ENCODE assay signal across 22 cellular contexts in the genomic region with DNA sequence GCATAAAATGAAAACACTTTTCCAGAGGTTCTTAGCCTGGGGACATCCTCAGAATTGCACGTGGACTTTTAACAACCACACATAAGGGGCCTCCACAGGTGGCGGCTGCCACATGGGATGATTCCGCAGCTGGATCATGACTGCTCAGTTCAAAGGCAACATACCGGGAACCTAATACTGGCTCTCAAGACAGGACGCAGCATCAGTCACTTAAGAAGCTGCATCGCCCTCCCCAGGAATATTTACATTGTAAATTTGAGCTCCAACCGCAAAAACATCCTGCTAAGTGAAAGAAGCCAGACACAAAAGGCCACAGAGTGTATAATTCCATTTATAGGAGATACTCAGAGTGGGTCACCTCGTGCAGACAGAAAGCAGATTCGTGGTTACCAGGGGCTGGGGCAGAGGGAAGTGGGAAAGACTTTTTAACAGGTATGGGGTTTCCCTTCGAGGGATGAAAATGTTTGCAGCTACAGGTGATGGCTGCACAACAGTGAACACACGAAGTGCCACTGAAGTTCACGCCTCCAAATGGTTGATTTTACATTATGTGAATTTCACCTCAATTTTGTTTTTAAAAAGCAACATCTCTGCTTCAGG.
DNase-seq lines count a peak whose midpoint lies in the region; ATAC-seq lines count a peak whose summit lies in the region.
"Had no signal": no experiment of that assay in that cellular context is flagged by ENCODE, and none has a peak within 500 bp of the region (broad histone marks: within the 10 kb centered on the region; RNA-seq: fewer than 3 reads in every experiment).

No MANE protein-coding gene starts in this region.

- H3K4me2 ChIP-seq in mesenchymal stem cell (ENCODE audit: low read length, poor library complexity, severe bottlenecking), result no peak overlapping the region

- CTCF ChIA-PET in T-cell (lab: Charles Lee), result no interaction called here

- no peak overlapping the region for H2AFZ ChIP-seq in mesenchymal stem cell (ENCODE audit: low read depth, low read length)

- peaks cover 0 to 3% (median 0%) of the 10 kb centered on the region in 3 donors for H3K9me3 Mint-ChIP-seq in T-cell
- H3K9me3 Mint-ChIP-seq: activated CD8-positive, alpha-beta T cell treated with anti-CD3 and anti-CD28 coated beads for 36 hours; CD4-positive, alpha-beta T cell had no signal

- no peak overlapping the region for H2AK5ac ChIP-seq in mesenchymal stem cell (ENCODE audit: low read length, severe bottlenecking)

- peaks cover 7% of the 10 kb centered on the region for H3K9me3 ChIP-seq in mesenchymal stem cell (ENCODE audit: control insufficient read depth, low read length)
- H3K9me3 ChIP-seq: breast epithelium, thoracic aorta, vagina had no signal

- no peak overlapping the region for H3K4me3 ChIP-seq in Jurkat, Clone E6-1 (ENCODE audit: low read length)
- H3K4me3 ChIP-seq in mesenchymal stem cell (ENCODE audit: insufficient read depth in 1 of 2, low read depth in 1 of 2, low read length in 2 of 2), result no peak overlapping the region
- H3K4me3 ChIP-seq: breast epithelium, coronary artery, thoracic aorta, vagina had no signal

- H3K79me1 ChIP-seq in mesenchymal stem cell (replicated peaks; ENCODE audit: low read length, poor library complexity, severe bottlenecking), result no peaks in the 10 kb centered on the region

- no peaks in the 10 kb centered on the region for H3K4me1 Mint-ChIP-seq in T-cell

- DNase-seq in Daoy (ENCODE audit: low read depth) (peak; percentile 47), RPMI8226 (peak; percentile 17), mesenchymal stem cell (peak; percentile 11), amygdala (lab: John Stamatoyannopoulos, UW) (no peak), T-cell (no peak), NCI-H510A treated with DMSO at 0.1 percent for 48 hours (lab: John Stamatoyannopoulos, UW) (no peak)
- DNase-seq in Jurkat, Clone E6-1 (ENCODE audit: low read depth, low spot score), result peak; percentile 48
- DNase-seq: activated CD4-positive, CD25-positive, alpha-beta regulatory T cell; activated CD8-positive, alpha-beta T cell treated with anti-CD3 and anti-CD28 coated beads for 36 hours; activated effector memory CD4-positive, alpha-beta T cell treated with anti-CD3 and anti-CD28 coated beads, Interleukin-2, amount 50 U/mL, for 16 hours; activated T-cell treated with anti-CD3 and anti-CD28 coated beads for 4 hours; CD4-positive, alpha-beta T cell; NCI-H1436; NCI-H446 treated with DMSO at 0.1 percent for 48 hours; small intestine; stimulated activated CD4-positive, alpha-beta T cell treated with anti-CD3 and anti-CD28 coated beads, Interleukin-4, amount 100 ng/mL, for 1 hour; stimulated activated naive CD4-positive, alpha-beta T cell treated with Interleukin-2 at 50 U/mL for 16 hours; T-helper 9 cell had no signal

- H3K36me3 Mint-ChIP-seq in T-cell, result no peaks in the 10 kb centered on the region

- no peak overlapping the region for H3K27ac ChIP-seq in mesenchymal stem cell (ENCODE audit: low read length, poor library complexity, severe bottlenecking)
- H3K27ac ChIP-seq: breast epithelium, coronary artery, thoracic aorta, vagina had no signal

- no peak overlapping the region for H4K8ac ChIP-seq in mesenchymal stem cell (ENCODE audit: low read length)

- POLR2A ChIA-PET in T-cell (lab: Charles Lee), result no interaction called here

- H2BK12ac ChIP-seq in mesenchymal stem cell (ENCODE audit: low read length in 2 of 2), result no peak overlapping the region

- no peak overlapping the region for H3K9ac ChIP-seq in mesenchymal stem cell (ENCODE audit: low read length)

- no peak overlapping the region for H2BK15ac ChIP-seq in mesenchymal stem cell (ENCODE audit: low read depth, poor library complexity, severe bottlenecking)

- no peak for ATAC-seq in T-cell (replicated peaks in 1 of 4)
- ATAC-seq: activated CD8-positive, alpha-beta T cell treated with anti-CD3 and anti-CD28 coated beads for 36 hours had no signal

- H3K27me3 ChIP-seq in mesenchymal stem cell (ENCODE audit: control insufficient read depth in 1 of 2, insufficient read depth in 1 of 2, low read length in 2 of 2), result peaks cover 46 to 74% of the 10 kb centered on the region in 2 experiments
- H3K27me3 ChIP-seq: breast epithelium, vagina had no signal

- peaks cover 18 to 24% of the 10 kb centered on the region in 2 donors for H3K27me3 Mint-ChIP-seq in T-cell

- no peak overlapping the region for H3K14ac ChIP-seq in mesenchymal stem cell (ENCODE audit: low read length in 2 of 2)

- H3K4ac ChIP-seq in mesenchymal stem cell (ENCODE audit: low read depth in 1 of 2, low read length in 2 of 2), result no peak overlapping the region

- H3K18ac ChIP-seq in mesenchymal stem cell (ENCODE audit: low read depth in 1 of 2, low read length in 2 of 2), result no peak overlapping the region

- no peak overlapping the region for H2BK5ac ChIP-seq in mesenchymal stem cell (ENCODE audit: low read depth, low read length, poor library complexity, severe bottlenecking)

- no peak overlapping the region for H3K23ac ChIP-seq in mesenchymal stem cell (ENCODE audit: low read length in 2 of 2)

- H3K36me3 ChIP-seq in mesenchymal stem cell (ENCODE audit: control insufficient read depth in 1 of 2, insufficient read depth in 2 of 2, low read depth in 1 of 2, low read length in 2 of 2), result no peaks in the 10 kb centered on the region
- H3K36me3 ChIP-seq: breast epithelium, thoracic aorta, vagina had no signal

- H4K91ac ChIP-seq in mesenchymal stem cell (ENCODE audit: low read length), result no peak overlapping the region

- 54% methylated on average over 10 of the region's 12 CpGs for WGBS in mesenchymal stem cell

- H3K4me1 ChIP-seq in mesenchymal stem cell (ENCODE audit: control insufficient read depth, insufficient read depth, low read depth, low read length), result no peaks in the 10 kb centered on the region
- H3K4me1 ChIP-seq: breast epithelium, vagina had no signal

- no peak overlapping the region for H3K4me3 Mint-ChIP-seq in T-cell
- H3K4me3 Mint-ChIP-seq: activated CD8-positive, alpha-beta T cell treated with anti-CD3 and anti-CD28 coated beads for 36 hours; CD4-positive, alpha-beta T cell had no signal

- H3K27ac Mint-ChIP-seq in T-cell, result no peak overlapping the region
- H3K27ac Mint-ChIP-seq: activated CD8-positive, alpha-beta T cell treated with anti-CD3 and anti-CD28 coated beads for 36 hours; CD4-positive, alpha-beta T cell had no signal

- no peak overlapping the region for H2BK120ac ChIP-seq in mesenchymal stem cell (ENCODE audit: low read depth, low read length)

Comparison
In these comparisons a context has a peak if more than half of its experiments do, and no peak if none do; other contexts are left out.
1. DNase-seq: peak in Daoy (single experiment), Jurkat, Clone E6-1 (single experiment), RPMI8226 (single experiment) and mesenchymal stem cell (single experiment); none in amygdala (0 of 56), T-cell (0 of 34) and NCI-H510A treated with DMSO at 0.1 percent for 48 hours (single experiment).